Comparison of ENCODE assay signal across 29 cellular contexts in genomic region chr2:9774266-9774665, GRCh38.
DNase-seq lines count a peak whose midpoint lies in the region; ATAC-seq and TF ChIP-seq lines count a peak whose summit lies in the region.
"Had no signal": no experiment of that assay in that cellular context is flagged by ENCODE, and none has a peak within 500 bp of the region (broad histone marks: within the 10 kb centered on the region; RNA-seq: fewer than 3 reads in every experiment).

No MANE protein-coding gene starts in this region.

- 62 to 72% (median 66%) methylated on average over 12 of the region's 12 CpGs for WGBS in psoas muscle, 3 donors

- H3K36me3 ChIP-seq in fibroblast of lung (ENCODE audit: control insufficient read depth, insufficient read depth, low read length) (no peaks in the 10 kb centered on the region), right atrium auricular region (no peaks in the 10 kb centered on the region), psoas muscle (ENCODE audit: insufficient read depth in 1 of 2, low read depth in 1 of 2) (no peaks in the 10 kb centered on the region), vagina (no peaks in the 10 kb centered on the region), mucosa of descending colon (ENCODE audit: low read depth) (no peaks in the 10 kb centered on the region)
- H3K36me3 ChIP-seq: BLaER1 treated with 17β-estradiol and CSF1 and Interleukin-3, amounts not matched to agents 10 nM and 100 nM; right lobe of liver; SJCRH30 had no signal

- no peak for DNase-seq in fibroblast of lung (ENCODE audit: low read depth in 2 of 2)
- DNase-seq in right atrium auricular region (ENCODE audit: low spot score) = peak; percentile 73
- DNase-seq in psoas muscle = peak; percentile 32 to 72
- DNase-seq in vagina (ENCODE audit: extremely low spot score in 2 of 2) = no peak
- DNase-seq in LoVo (ENCODE audit: low spot score) = no peak
- DNase-seq in mucosa of descending colon = no peak
- DNase-seq: activated CD4-positive, alpha-beta T cell treated with anti-CD3 and anti-CD28 coated beads for 4 hours; activated effector memory CD4-positive, alpha-beta T cell treated with Interleukin-2 at 50 U/mL for 16 hours; activated T-cell treated with anti-CD3 and anti-CD28 coated beads for 4 hours; anterior cingulate cortex; effector CD4-positive, alpha-beta T cell; glutamatergic neuron; H7; NCI-H1436; NCI-H2081 treated with DMSO at 0.1 percent for 48 hours; NCI-H226; NCI-H69; right lobe of liver; stimulated activated CD4-positive, alpha-beta T cell treated with anti-CD3 and anti-CD28 coated beads, Interleukin-15, amount 100 ng/mL, for 24 hours; stimulated activated CD4-positive, alpha-beta T cell treated with anti-CD3 and anti-CD28 coated beads, Interleukin-4, amount 100 ng/mL, for 4 hours; T-helper 9 cell; trophoblast cell had no signal

- ATAC-seq in psoas muscle = no peak
- no peak for ATAC-seq in HG02884 (IDR thresholded peaks at IDR 0.05; ENCODE audit: unreplicated experiment)
- no peak for ATAC-seq in mucosa of descending colon
- ATAC-seq: activated naive CD4-positive, alpha-beta T cell treated with anti-CD3 and anti-CD28 coated beads, Interleukin-2, amount 50 U/mL, for 72 hours; right lobe of liver had no signal

- no peak overlapping the region for H3K4me2 ChIP-seq in fibroblast of lung (ENCODE audit: extremely low read depth, insufficient read depth, low read length)
- H3K4me2 ChIP-seq: KMS-11 had no signal

- no peak for TF ChIP-seq CTCF in fibroblast of lung (conservative IDR thresholded peaks at IDR 0.05 in 1 of 2, IDR thresholded peaks at IDR 0.05 in 1 of 2; ENCODE audit: low read depth in 1 of 2, low read length in 2 of 2)
- no peak for TF ChIP-seq CTCF in right atrium auricular region (IDR thresholded peaks at IDR 0.05)
- TF ChIP-seq CTCF in psoas muscle (IDR thresholded peaks at IDR 0.05) = no peak
- TF ChIP-seq CTCF in vagina (IDR thresholded peaks at IDR 0.05) = no peak
- no peak for TF ChIP-seq CTCF in mucosa of descending colon (IDR thresholded peaks at IDR 0.05)

- H3K27ac ChIP-seq in fibroblast of lung (ENCODE audit: insufficient read depth, low read length) (no peak overlapping the region), right atrium auricular region (peak overlapping the region; percentile 35 to 40), psoas muscle (no peak overlapping the region), vagina (peak overlapping the region; percentile 36)
- H3K27ac ChIP-seq: BLaER1 treated with 17β-estradiol and CSF1 and Interleukin-3, amounts not matched to agents 10 nM and 100 nM; HL-60; KMS-11; right lobe of liver; SJCRH30; VCaP had no signal

- no peaks in the 10 kb centered on the region for H4K20me1 ChIP-seq in fibroblast of lung (ENCODE audit: control insufficient read depth, extremely low read depth, insufficient read depth, low read length)
- H4K20me1 ChIP-seq: BLaER1 treated with 17β-estradiol and CSF1 and Interleukin-3, amounts not matched to agents 10 nM and 100 nM had no signal

- peaks cover 2% of the 10 kb centered on the region for H3K27me3 ChIP-seq in fibroblast of lung (ENCODE audit: control insufficient read depth, insufficient read depth, low read length)
- H3K27me3 ChIP-seq in right atrium auricular region = no peaks in the 10 kb centered on the region
- H3K27me3 ChIP-seq in psoas muscle (ENCODE audit: insufficient read depth in 3 of 3, low read length in 2 of 3) = no peaks in the 10 kb centered on the region
- H3K27me3 ChIP-seq in vagina = no peaks in the 10 kb centered on the region
- H3K27me3 ChIP-seq: BLaER1 treated with 17β-estradiol and CSF1 and Interleukin-3, amounts not matched to agents 10 nM and 100 nM; right lobe of liver had no signal

- no peak overlapping the region for H3K9ac ChIP-seq in fibroblast of lung (ENCODE audit: insufficient read depth, low read length)
- H3K9ac ChIP-seq: BLaER1 treated with 17β-estradiol and CSF1 and Interleukin-3, amounts not matched to agents 10 nM and 100 nM; KMS-11 had no signal

- no peak overlapping the region for H3K4me3 ChIP-seq in fibroblast of lung (replicated peaks in 1 of 4; ENCODE audit: control extremely low read depth in 1 of 4, insufficient read depth in 1 of 4, low read depth in 3 of 4, low read length in 4 of 4)
- no peak overlapping the region for H3K4me3 ChIP-seq in right atrium auricular region
- H3K4me3 ChIP-seq in psoas muscle = no peak overlapping the region
- H3K4me3 ChIP-seq in vagina = no peak overlapping the region
- no peak overlapping the region for H3K4me3 ChIP-seq in mucosa of descending colon
- H3K4me3 ChIP-seq: BLaER1 treated with 17β-estradiol and CSF1 and Interleukin-3, amounts not matched to agents 10 nM and 100 nM; right lobe of liver; SJCRH30 had no signal

- intact Hi-C loops in psoas muscle (cut with DNase I) (no loop called here), vagina (cut with DNase I) (no loop called here), mucosa of descending colon (cut with DNase I, micrococcal nuclease) (no loop called here)

- H3K79me2 ChIP-seq in fibroblast of lung (ENCODE audit: control insufficient read depth, insufficient read depth, low read length) = no peaks in the 10 kb centered on the region

- no peak for TF ChIP-seq POLR2A in vagina (IDR thresholded peaks at IDR 0.05)

- H2AFZ ChIP-seq in fibroblast of lung (ENCODE audit: low read length) = peak overlapping the region; percentile 60

- no peaks in the 10 kb centered on the region for H3K9me3 ChIP-seq in fibroblast of lung (ENCODE audit: control insufficient read depth, insufficient read depth, low read depth, low read length)
- H3K9me3 ChIP-seq in right atrium auricular region = no peaks in the 10 kb centered on the region
- H3K9me3 ChIP-seq in psoas muscle = no peaks in the 10 kb centered on the region
- no peaks in the 10 kb centered on the region for H3K9me3 ChIP-seq in vagina
- H3K9me3 ChIP-seq in mucosa of descending colon = no peaks in the 10 kb centered on the region
- H3K9me3 ChIP-seq: right lobe of liver, SJCRH30 had no signal

- H3K4me1 ChIP-seq in fibroblast of lung (ENCODE audit: control insufficient read depth, extremely low read depth, insufficient read depth, low read length) (peaks cover 18% of the 10 kb centered on the region), right atrium auricular region (peaks cover 0 to 39% of the 10 kb centered on the region in 2 donors), psoas muscle (peaks cover 7% of the 10 kb centered on the region), vagina (peaks cover 22% of the 10 kb centered on the region), mucosa of descending colon (ENCODE audit: low read depth) (peaks cover 2% of the 10 kb centered on the region)

Comparison
In these comparisons a context has a peak if more than half of its experiments do, and no peak if none do; other contexts are left out.
1. DNase-seq: peak in right atrium auricular region (single experiment) and psoas muscle (2 of 2); none in fibroblast of lung (0 of 2), vagina (0 of 2), LoVo (single experiment) and mucosa of descending colon (0 of 3).
2. H3K27ac ChIP-seq: peak in right atrium auricular region (2 of 2) and vagina (single experiment); none in fibroblast of lung (single experiment) and psoas muscle (single experiment).